13 cellular contexts compared by ENCODE assay signal in genomic region chr1:12147116-12147753, GRCh38. TPM values are rescaled to one million over a fixed set of nuclear protein-coding genes. Genes with fewer than 3 reads are reported as not detected.
A peak's percentile ranks its signal among the peaks of the same experiment; 100 is the strongest.
DNase-seq lines count a peak whose midpoint lies in the region; ATAC-seq, FAIRE-seq and TF ChIP-seq lines count a peak whose summit lies in the region.
"Had no signal": no experiment of that assay in that cellular context is flagged by ENCODE, and none has a peak within 500 bp of the region (broad histone marks: within the 10 kb centered on the region; RNA-seq: fewer than 3 reads in every experiment).

No MANE protein-coding gene starts in this region.

- H3K23ac ChIP-seq in H1 (ENCODE audit: insufficient read length), result no peak overlapping the region

- WGBS in H1 (ENCODE audit: extremely low coverage in 1 of 2, insufficient coverage in 1 of 2, insufficient read length in 1 of 2, insufficient replicate concordance in 2 of 2, low coverage in 1 of 2, low lambda C conversion rate in 2 of 2, missing lambda C conversion rate in 1 of 2), 2 experiments, result 87% methylated on average over 10 of the region's 10 CpGs; no CpG with 5 or more reads in 1 of the 2 experiments

- ATAC-seq in GM18498 (IDR thresholded peaks at IDR 0.05; ENCODE audit: unreplicated experiment), result no peak

- TF ChIP-seq CTCF in H1 (IDR thresholded peaks at IDR 0.05; ENCODE audit: control extremely low read depth in 1 of 3, insufficient read depth in 1 of 3, low read depth in 1 of 3, low read length in 3 of 3) (no peak), nephron progenitor cell (IDR thresholded peaks at IDR 0.05) (no peak)

- no peak overlapping the region for H2AFZ ChIP-seq in H1 (ENCODE audit: low read length)

- no peaks in the 10 kb centered on the region for H3K79me2 ChIP-seq in H1 (ENCODE audit: control insufficient read depth in 1 of 2, insufficient read depth in 2 of 2, low read length in 2 of 2)

- no peak overlapping the region for H3K4ac ChIP-seq in H1 (replicated peaks; ENCODE audit: insufficient read length, low read depth, low read length)

- CTCF ChIA-PET in H1 (lab: Charles Lee; ENCODE audit: partially characterized antibody), result interaction anchor here (0.6 to 9.2 kb wide), 7 partner anchors 15 to 129 kb away, joined by 3 to 79 read pairs (median 4); no protein-coding TSS in a partner anchor

- peak overlapping the region; percentile 65 to 98 (median 85); a peak in 21 of 22 replicates for H3K27ac ChIP-seq in BLaER1 treated with 17β-estradiol and CSF1 and Interleukin-3, amounts not matched to agents 10 nM and 100 nM
- H3K27ac ChIP-seq in H1 (ENCODE audit: low read depth, low read length), result no peak overlapping the region

- H3K9ac ChIP-seq in BLaER1 treated with 17β-estradiol and CSF1 and Interleukin-3, amounts not matched to agents 10 nM and 100 nM, result peak overlapping the region; percentile 30 to 90 (median 65); a peak in 21 of 22 replicates
- H3K9ac ChIP-seq in H1 (replicated peaks in 1 of 4; ENCODE audit: extremely low read depth in 1 of 4, low read depth in 3 of 4, low read length in 3 of 4), result no peak overlapping the region

- peak overlapping the region; percentile 32 to 90 (median 67) for H3K27ac Mint-ChIP-seq in IgD-negative memory B cell
- peak overlapping the region; percentile 94 for H3K27ac Mint-ChIP-seq in nephron progenitor cell

- no peak overlapping the region for H3K4me3 ChIP-seq in BLaER1 treated with 17β-estradiol and CSF1 and Interleukin-3, amounts not matched to agents 10 nM and 100 nM
- H3K4me3 ChIP-seq in H1 (ENCODE audit: extremely low read depth in 1 of 4, insufficient read depth in 2 of 4, low read depth in 3 of 4, low read length in 4 of 4), result no peak overlapping the region
- H3K4me3 ChIP-seq: pancreas had no signal

- peak overlapping the region; percentile 38; the same call in 1 of the 2 replicates for H3K18ac ChIP-seq in H1 (ENCODE audit: extremely low read depth, low read length)

- no peaks in the 10 kb centered on the region for H3K36me3 Mint-ChIP-seq in IgD-negative memory B cell
- H3K36me3 Mint-ChIP-seq in nephron progenitor cell (ENCODE audit: low read depth), result no peaks in the 10 kb centered on the region
- H3K36me3 Mint-ChIP-seq: brain had no signal

- H3K14ac ChIP-seq in H1 (ENCODE audit: insufficient read length), result no peak overlapping the region

- H3K4me1 ChIP-seq in BLaER1 treated with 17β-estradiol and CSF1 and Interleukin-3, amounts not matched to agents 10 nM and 100 nM, result peaks cover 99 to 100% (median 100%) of the 10 kb centered on the region in 10 experiments
- peaks cover 0 to 5% (median 3%) of the 10 kb centered on the region in 4 experiments; a peak in 5 of 7 replicates for H3K4me1 ChIP-seq in H1 (replicated peaks in 1 of 4; ENCODE audit: control insufficient read depth in 3 of 4, insufficient read depth in 4 of 4, low read length in 3 of 4)
- H3K4me1 ChIP-seq: pancreas had no signal

- no peak for FAIRE-seq in H1 (lab: Jason Lieb, UNC)
- FAIRE-seq: pancreas had no signal

- no peak overlapping the region for H2BK20ac ChIP-seq in H1 (ENCODE audit: low read length)

- no peaks in the 10 kb centered on the region for H3K27me3 Mint-ChIP-seq in IgD-negative memory B cell
- peaks cover 5% of the 10 kb centered on the region for H3K27me3 Mint-ChIP-seq in nephron progenitor cell (ENCODE audit: low read depth, poor library complexity)

- H3K4me3 Mint-ChIP-seq in IgD-negative memory B cell, result peak overlapping the region in 2 of 4 donors; percentile 33 to 83
- H3K4me3 Mint-ChIP-seq in nephron progenitor cell, result no peak overlapping the region
- H3K4me3 Mint-ChIP-seq: brain had no signal

- peaks cover 0 to 6% (median 0%) of the 10 kb centered on the region in 11 experiments; a peak in 1 of 22 replicates for H3K36me3 ChIP-seq in BLaER1 treated with 17β-estradiol and CSF1 and Interleukin-3, amounts not matched to agents 10 nM and 100 nM
- no peaks in the 10 kb centered on the region for H3K36me3 ChIP-seq in H1 (ENCODE audit: control insufficient read depth in 2 of 4, insufficient read depth in 4 of 4, low read length in 3 of 4)
- H3K36me3 ChIP-seq: pancreas had no signal

- peak overlapping the region; percentile 73 to 92 (median 88) for H3K4me2 ChIP-seq in BLaER1 treated with 17β-estradiol and CSF1 and Interleukin-3, amounts not matched to agents 10 nM and 100 nM
- no peak overlapping the region for H3K4me2 ChIP-seq in H1 (ENCODE audit: insufficient read depth in 1 of 2, low read depth in 2 of 2, low read length in 2 of 2)

- H3K9me3 Mint-ChIP-seq in IgD-negative memory B cell (peaks cover 0 to 2% (median 0%) of the 10 kb centered on the region in 3 donors), nephron progenitor cell (peaks cover 5% of the 10 kb centered on the region)

- no peak overlapping the region; the same call in 1 of the 2 replicates for H2AK5ac ChIP-seq in H1 (ENCODE audit: low read depth, low read length)

- H2BK12ac ChIP-seq in H1 (ENCODE audit: low read depth, low read length), result no peak overlapping the region

- H3K27me3 ChIP-seq in BLaER1 treated with 17β-estradiol and CSF1 and Interleukin-3, amounts not matched to agents 10 nM and 100 nM, result no peaks in the 10 kb centered on the region
- H3K27me3 ChIP-seq in H1 (replicated peaks in 1 of 4; ENCODE audit: control insufficient read depth in 3 of 4, extremely low read depth in 1 of 4, insufficient read depth in 3 of 4, low read length in 3 of 4), result no peaks in the 10 kb centered on the region
- H3K27me3 ChIP-seq: pancreas had no signal

- TF ChIP-seq POLR2A in H1 (IDR thresholded peaks at IDR 0.05; ENCODE audit: control extremely low read depth in 1 of 2, low read depth in 2 of 2, low read length in 2 of 2), result no peak

- no peaks in the 10 kb centered on the region for H4K20me1 ChIP-seq in BLaER1 treated with 17β-estradiol and CSF1 and Interleukin-3, amounts not matched to agents 10 nM and 100 nM
- no peaks in the 10 kb centered on the region for H4K20me1 ChIP-seq in H1 (replicated peaks in 1 of 2; ENCODE audit: control insufficient read depth in 1 of 2, insufficient read depth in 2 of 2, low read length in 2 of 2)

- H3K9me3 ChIP-seq in BLaER1 treated with 17β-estradiol and CSF1 and Interleukin-3, amounts not matched to agents 10 nM and 100 nM (replicated peaks in 1 of 11), result peaks cover 5 to 12% (median 10%) of the 10 kb centered on the region in 11 experiments; a peak in 18 of 22 replicates
- no peaks in the 10 kb centered on the region; a peak in 1 of 4 replicates for H3K9me3 ChIP-seq in H1 (ENCODE audit: insufficient read depth in 2 of 2, low read depth in 1 of 2, low read length in 1 of 2)
- H3K9me3 ChIP-seq: pancreas had no signal

- POLR2A ChIA-PET in H1 (lab: Charles Lee; ENCODE audit: partially characterized antibody), result interaction anchor here (0.8 kb wide), 1 partner anchor 8 kb away, joined by 4 read pairs; no protein-coding TSS in a partner anchor

- no peak overlapping the region for H3K56ac ChIP-seq in H1 (replicated peaks; ENCODE audit: insufficient read length, low read depth, low read length)

- H4K5ac ChIP-seq in H1 (ENCODE audit: insufficient read length, low read depth, low read length), result no peak overlapping the region

- H4K91ac ChIP-seq in H1 (replicated peaks; ENCODE audit: insufficient read length, low read length), result no peak overlapping the region

- H2BK5ac ChIP-seq in H1 (ENCODE audit: low read depth, low read length), result 0 out of 2 replicates have a peak overlapping the region, but pooled peaks have one; percentile 55

- DNase-seq in H1 (ENCODE audit: low read depth in 1 of 2, low spot score in 2 of 2) (no peak), nephron progenitor cell (no peak), putamen (ENCODE audit: low spot score) (no peak), NCI-H82 (lab: John Stamatoyannopoulos, UW) (no peak)
- no peak for DNase-seq in effector CD8-positive, alpha-beta T cell (lab: John Stamatoyannopoulos, UW)
- DNase-seq: activated CD4-positive, alpha-beta T cell treated with anti-CD3 and anti-CD28 coated beads for 48 hours; glutamatergic neuron; NCI-H1105; pancreas had no signal

- no peaks in the 10 kb centered on the region for H3K79me1 ChIP-seq in H1 (ENCODE audit: low read depth, low read length)

- no peak overlapping the region for H4K8ac ChIP-seq in H1 (ENCODE audit: extremely low read depth, insufficient read depth, low read length)

- TF ChIP-seq RAD21 in H1 (IDR thresholded peaks at IDR 0.05 in 1 of 2, conservative IDR thresholded peaks at IDR 0.05 in 1 of 2; ENCODE audit: low read depth in 2 of 2, low read length in 2 of 2), result no peak

- no peak for TF ChIP-seq EP300 in H1 (IDR thresholded peaks at IDR 0.05; ENCODE audit: borderline replicate concordance in 1 of 2, low read depth in 2 of 2, low read length in 2 of 2)

- H2BK15ac ChIP-seq in H1 (ENCODE audit: low read length), result no peak overlapping the region

- peaks cover 54 to 75% (median 69%) of the 10 kb centered on the region in 3 donors for H3K4me1 Mint-ChIP-seq in IgD-negative memory B cell
- H3K4me1 Mint-ChIP-seq in nephron progenitor cell, result peaks cover 30% of the 10 kb centered on the region

- H3K23me2 ChIP-seq in H1 (ENCODE audit: low read depth, low read length), result no peaks in the 10 kb centered on the region

- no peak overlapping the region for H2BK120ac ChIP-seq in H1 (replicated peaks; ENCODE audit: low read depth, low read length)

TF ChIP-seq in H1, 55 proteins besides CTCF, POLR2A, EP300 and RAD21 (continues in another document):
- TF ChIP-seq TBP (IDR thresholded peaks at IDR 0.05; ENCODE audit: low read depth, low read length) (no peak), SP2 (IDR thresholded peaks at IDR 0.05; ENCODE audit: low read length) (no peak), CEBPB (IDR thresholded peaks at IDR 0.05; ENCODE audit: low read depth, low read length) (no peak), MAX (IDR thresholded peaks at IDR 0.05) (no peak)

RNA-seq across cellular contexts. Expression of gene TNFRSF1B, which starts 19.6 kb away (rescaled TPM):
- polyA plus RNA-seq in IgD-negative memory B cell, result 117 TPM
- total RNA-seq in H1 (2021; fragmentation: NEBNext Ultra II Directional; extraction: Animal tissue kit (Norgen Biotek cat#: 25700)), result 2.8 and 2.9 TPM in 2 replicates
- 1.7 and 2.4 TPM in 2 replicates for polyA plus RNA-seq in H1 (2011; rRNA removed)
- polyA plus RNA-seq in H1 (2011; cell fraction: cytosol; rRNA removed), result 1.8 TPM
- 2.5 TPM for polyA plus RNA-seq in H1 (2011; cell fraction: nucleus; rRNA removed)
- 1.3 to 2.6 TPM (median 2.1 TPM) in 4 replicates for polyA plus RNA-seq in H1 (2012, experiment 1 of 2)
- polyA plus RNA-seq in H1 (2012, experiment 2 of 2), result 1.3 TPM
- polyA plus RNA-seq in H1 (2013, experiment 1 of 2), result 2.9 TPM
- polyA plus RNA-seq in H1 (2013, experiment 2 of 2), result 3.5 TPM
- polyA minus RNA-seq in H1 (2011; rRNA and poly(A)+ RNA removed), result 1.1 and 1.5 TPM in 2 replicates
- 0.88 TPM for polyA minus RNA-seq in H1 (2011; cell fraction: cytosol; rRNA and poly(A)+ RNA removed)
- polyA minus RNA-seq in H1 (2011; cell fraction: nucleus; rRNA and poly(A)+ RNA removed), result 0.90 TPM

Comparison
In these comparisons a context has a peak if more than half of its experiments do, and no peak if none do; other contexts are left out.
1. H3K4me2 ChIP-seq: peak in BLaER1 treated with 17β-estradiol and CSF1 and Interleukin-3, amounts not matched to agents 10 nM and 100 nM (11 of 11); none in H1 (0 of 2).
2. H3K9ac ChIP-seq: peak in BLaER1 treated with 17β-estradiol and CSF1 and Interleukin-3, amounts not matched to agents 10 nM and 100 nM (11 of 11); none in H1 (0 of 4).
3. RNA of gene TNFRSF1B, which starts 19.6 kb away (polyA plus RNA-seq): 117 TPM in IgD-negative memory B cell (single experiment); 1.3 to 3.5 TPM in H1; every median in the first group is over 10 times any median in the second.